ENCODE assay signal across 5 cellular contexts in the genomic region with DNA sequence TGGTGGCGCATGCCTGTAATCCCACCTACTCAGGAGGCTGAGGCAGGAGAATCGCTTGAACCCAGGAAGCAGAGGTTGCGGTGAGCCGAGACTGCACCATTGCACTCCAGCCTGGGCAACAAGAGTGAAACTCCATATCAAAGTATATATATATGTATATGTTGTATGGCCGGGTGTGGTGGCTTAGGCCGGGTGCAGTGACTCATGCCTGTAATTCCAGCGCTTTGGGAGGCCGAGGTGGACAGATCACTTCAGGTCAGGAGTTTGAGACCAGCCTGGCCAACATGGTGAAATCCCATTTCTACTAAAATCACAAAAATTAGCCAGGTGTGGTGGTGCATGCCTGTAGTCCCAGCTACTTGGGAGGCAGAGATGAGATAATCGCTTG. TPM values are rescaled to one million over a fixed set of nuclear protein-coding genes. Genes with fewer than 3 reads are reported as not detected.
DNase-seq lines count a peak whose midpoint lies in the region; ATAC-seq and TF ChIP-seq lines count a peak whose summit lies in the region.
"Not testable (repeated sequence)": the region's sequence is repeated elsewhere in the genome, so short reads cannot be mapped to it uniquely, and the experiment has no call there.

No MANE protein-coding gene starts in this region.

- H3K9me2 ChIP-seq in GM23338 (ENCODE audit: insufficient read depth); hepatocyte (replicated peaks; ENCODE audit: insufficient read depth): not testable (repeated sequence)

- not testable (repeated sequence) for H3K9me3 Mint-ChIP-seq in GM23338

- not testable (repeated sequence) for H3K79me2 ChIP-seq in GM23338 (replicated peaks; ENCODE audit: insufficient read depth); hepatocyte

- not testable (repeated sequence) for H3K27ac ChIP-seq in GM23338 (ENCODE audit: low read depth); hepatocyte; spleen

- H3K36me3 ChIP-seq in GM23338 (ENCODE audit: insufficient read depth); hepatocyte (replicated peaks; ENCODE audit: insufficient read depth, low read depth); mucosa of descending colon (ENCODE audit: low read depth); spleen: not testable (repeated sequence)

- H3K9me3 ChIP-seq in hepatocyte (ENCODE audit: low read depth); mucosa of descending colon; spleen: not testable (repeated sequence)

- H3K4me1 ChIP-seq in GM23338 (ENCODE audit: insufficient read depth), result peaks cover 43% of the 10 kb centered on the region
- peaks cover 41% of the 10 kb centered on the region for H3K4me1 ChIP-seq in hepatocyte (ENCODE audit: insufficient read depth)
- H3K4me1 ChIP-seq in mucosa of descending colon (ENCODE audit: low read depth), result peaks cover 31% of the 10 kb centered on the region
- H3K4me1 ChIP-seq in spleen, result peaks cover 10 to 50% (median 41%) of the 10 kb centered on the region in 6 donors

- WGBS in hepatocyte (ENCODE audit: low lambda C conversion rate, missing lambda C conversion rate), result 89% methylated on average over 9 of the region's 9 CpGs
- WGBS in spleen, 5 donors, result 92 to 98% (median 93%) methylated on average over 9 of the region's 9 CpGs

- not testable (repeated sequence) for H3K36me3 Mint-ChIP-seq in GM23338 (ENCODE audit: low read depth)

- not testable (repeated sequence) for H4K20me1 ChIP-seq in GM23338 (replicated peaks; ENCODE audit: insufficient read depth); hepatocyte (ENCODE audit: insufficient read depth, poor library complexity, severe bottlenecking)

- not testable (repeated sequence) for H2AFZ ChIP-seq in GM23338, hepatocyte

- intact Hi-C loops in mucosa of descending colon (cut with DNase I, micrococcal nuclease); posterior vena cava (cut with DNase I); spleen (cut with DNase I; ENCODE audit: low total_unique reads): not testable (repeated sequence)

- not testable (repeated sequence) for H3F3A ChIP-seq in GM23338 (replicated peaks; ENCODE audit: low read depth)

- H3K27ac Mint-ChIP-seq in GM23338, result not testable (repeated sequence)

- not testable (repeated sequence) for H3K4me3 Mint-ChIP-seq in GM23338

- not testable (repeated sequence) for ATAC-seq in GM23338
- ATAC-seq in mucosa of descending colon, result peak; percentile 14

- peaks cover 45% of the 10 kb centered on the region for H3K4me1 Mint-ChIP-seq in GM23338

- H3K4me3 ChIP-seq in GM23338, hepatocyte, mucosa of descending colon, spleen: not testable (repeated sequence)

- TF ChIP-seq CTCF in GM23338 (conservative IDR thresholded peaks at IDR 0.05; ENCODE audit: low read depth in 2 of 2); hepatocyte (IDR thresholded peaks at IDR 0.05; ENCODE audit: poor library complexity); mucosa of descending colon (IDR thresholded peaks at IDR 0.05); spleen (IDR thresholded peaks at IDR 0.05 in 8 of 11, conservative IDR thresholded peaks at IDR 0.05 in 3 of 11): not testable (repeated sequence)

- peaks cover 30% of the 10 kb centered on the region for H3K27me3 Mint-ChIP-seq in GM23338 (ENCODE audit: insufficient read depth, low read depth, poor library complexity)

- TF ChIP-seq POLR2A in spleen (IDR thresholded peaks at IDR 0.05), result not testable (repeated sequence)

- peak overlapping the region; percentile 31; the same call in 1 of the 2 replicates for H3K4me2 ChIP-seq in GM23338
- H3K4me2 ChIP-seq in hepatocyte, result peak overlapping the region; percentile 75

- H3K27me3 ChIP-seq in GM23338 (ENCODE audit: insufficient read depth) (peaks cover 17% of the 10 kb centered on the region), spleen (replicated peaks in 1 of 7) (peaks cover 0 to 32% (median 0%) of the 10 kb centered on the region in 7 donors)
- not testable (repeated sequence) for H3K27me3 ChIP-seq in hepatocyte

- not testable (repeated sequence) for DNase-seq in GM23338 (ENCODE audit: low spot score); hepatocyte (ENCODE audit: low spot score)
- peak in 1 of 3 donors; percentile 30 for DNase-seq in mucosa of descending colon
- peak; percentile 65 for DNase-seq in posterior vena cava (ENCODE audit: low spot score)
- peak; percentile 41 for DNase-seq in spleen

RNA-seq across cellular contexts. Expression of gene HES1, which starts 7.0 kb away (rescaled TPM):
- total RNA-seq in GM23338 (2014; rRNA removed; shearing (Covaris generic)), result 40.3 and 42.7 TPM in 2 replicates
- 59.3 and 60.8 TPM in 2 replicates for polyA plus RNA-seq in GM23338 (2016; fragmentation: Nextera tagmentation; extraction: Ambion mirVana)
- 132 and 136 TPM in 2 replicates for total RNA-seq in hepatocyte
- polyA plus RNA-seq in hepatocyte, result 131 and 142 TPM in 2 replicates
- total RNA-seq in mucosa of descending colon, result 100 to 1,000 TPM in 1 of 3 donors, 10 to 100 TPM in 2; 60.9 to 116 (median 99.0) TPM
- 10 to 100 TPM; 19.5 to 29.2 TPM for total RNA-seq in posterior vena cava
- 10 to 100 TPM; 38.2 to 59.6 (median 40.3) TPM for total RNA-seq in spleen
- 10 to 100 TPM; 17.7 to 19.7 (median 19.6) TPM for polyA plus RNA-seq in spleen
